Comparison of ENCODE assay signal across 29 cellular contexts in the genomic region with DNA sequence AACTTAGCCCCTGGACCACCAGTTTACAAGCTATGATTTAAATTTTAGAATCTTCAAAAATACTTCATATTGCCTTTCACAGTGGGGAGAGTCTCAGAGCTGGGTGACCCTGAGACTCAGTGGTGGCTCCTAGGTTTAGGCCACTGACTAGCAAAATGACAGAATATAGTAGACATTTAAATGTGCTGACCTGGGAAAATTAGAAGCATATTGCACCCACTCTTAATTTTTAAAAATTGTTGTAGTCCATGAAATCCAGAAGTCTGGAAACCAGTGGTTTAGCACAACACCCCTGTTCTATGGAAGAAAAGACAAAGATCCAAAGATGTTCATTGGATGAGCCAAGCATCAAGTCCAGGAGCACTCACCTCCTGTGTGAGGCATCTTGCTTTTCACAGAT.
"Had no signal": no experiment of that assay in that cellular context is flagged by ENCODE, and none has a peak within 500 bp of the region (broad histone marks: within the 10 kb centered on the region; RNA-seq: fewer than 3 reads in every experiment).

No MANE protein-coding gene starts in this region.

- H3K27ac ChIP-seq: stomach, suprapubic skin, testis, thoracic aorta, thyroid gland, tibial artery, tibial nerve, transverse colon, upper lobe of left lung, upper lobe of right lung, uterus, vagina had no signal

- H3K27me3 Mint-ChIP-seq: stimulated activated memory B cell treated with anti-CD40 and anti-IgM and Interleukin-4, amounts not matched to agents 10 μg/mL and 1 μg/mL and 100 μg/mL, for 72 hours; stimulated activated naive B cell treated with anti-CD40 and anti-IgM and Interleukin-4, amounts not matched to agents 10 μg/mL and 1 μg/mL and 100 μg/mL, for 72 hours; stimulated activated naive CD8-positive, alpha-beta T cell treated with anti-CD3 and anti-CD28 coated beads, Interleukin-15, amount 100 ng/mL, for 72 hours; stimulated activated naive CD8-positive, alpha-beta T cell treated with anti-CD3 and anti-CD28 coated beads, Interleukin-15, Interleukin-2, amounts not matched to agents 100 ng/mL and 50 ng/mL, for 24 hours had no signal

- H3K27ac Mint-ChIP-seq: stimulated activated effector memory CD8-positive, alpha-beta T cell treated with anti-CD3 and anti-CD28 coated beads, Interleukin-12 subunit alpha, Interleukin-12 subunit beta, amount 100 ng/mL, for 72 hours; stimulated activated memory B cell treated with anti-CD40 and anti-IgM and Interleukin-4, amounts not matched to agents 10 μg/mL and 1 μg/mL and 100 μg/mL, for 72 hours; stimulated activated naive B cell treated with anti-CD40 and anti-IgM and Interleukin-4, amounts not matched to agents 10 μg/mL and 1 μg/mL and 100 μg/mL, for 72 hours; stimulated activated naive CD8-positive, alpha-beta T cell treated with anti-CD3 and anti-CD28 coated beads, Interleukin-15, amount 100 ng/mL, for 72 hours; stimulated activated naive CD8-positive, alpha-beta T cell treated with anti-CD3 and anti-CD28 coated beads, Interleukin-15, Interleukin-2, amounts not matched to agents 100 ng/mL and 50 ng/mL, for 24 hours; type B pancreatic cell had no signal

- H3K4me1 Mint-ChIP-seq: stimulated activated effector memory CD8-positive, alpha-beta T cell treated with anti-CD3 and anti-CD28 coated beads, Interleukin-12 subunit alpha, Interleukin-12 subunit beta, amount 100 ng/mL, for 72 hours; stimulated activated memory B cell treated with anti-CD40 and anti-IgM and Interleukin-4, amounts not matched to agents 10 μg/mL and 1 μg/mL and 100 μg/mL, for 72 hours; stimulated activated naive B cell treated with anti-CD40 and anti-IgM and Interleukin-4, amounts not matched to agents 10 μg/mL and 1 μg/mL and 100 μg/mL, for 72 hours; stimulated activated naive CD8-positive, alpha-beta T cell treated with anti-CD3 and anti-CD28 coated beads, Interleukin-15, amount 100 ng/mL, for 72 hours had no signal

- H3K4me3 Mint-ChIP-seq: stimulated activated effector memory CD8-positive, alpha-beta T cell treated with anti-CD3 and anti-CD28 coated beads, Interleukin-12 subunit alpha, Interleukin-12 subunit beta, amount 100 ng/mL, for 72 hours; stimulated activated memory B cell treated with anti-CD40 and anti-IgM and Interleukin-4, amounts not matched to agents 10 μg/mL and 1 μg/mL and 100 μg/mL, for 72 hours; stimulated activated naive B cell treated with anti-CD40 and anti-IgM and Interleukin-4, amounts not matched to agents 10 μg/mL and 1 μg/mL and 100 μg/mL, for 72 hours; stimulated activated naive CD8-positive, alpha-beta T cell treated with anti-CD3 and anti-CD28 coated beads, Interleukin-15, amount 100 ng/mL, for 72 hours; stimulated activated naive CD8-positive, alpha-beta T cell treated with anti-CD3 and anti-CD28 coated beads, Interleukin-15, Interleukin-2, amounts not matched to agents 100 ng/mL and 50 ng/mL, for 24 hours; type B pancreatic cell had no signal

- H3K4me3 ChIP-seq: stomach, suprapubic skin, testis, thoracic aorta, thyroid gland, tibial artery, tibial nerve, transverse colon, upper lobe of left lung, upper lobe of right lung, uterus, vagina had no signal

- DNase-seq: stimulated activated CD4-positive, alpha-beta T cell treated with anti-CD3 and anti-CD28 coated beads, Interleukin-2, amount 100 ng/mL, for 48 hours; stimulated activated CD4-positive, alpha-beta T cell treated with anti-CD3 and anti-CD28 coated beads, Interleukin-4, amount 100 ng/mL, for 1 hour; stimulated activated CD4-positive, alpha-beta T cell treated with anti-CD3 and anti-CD28 coated beads, Interleukin-4, amount 100 ng/mL, for 24 hours; stimulated activated CD4-positive, alpha-beta T cell treated with anti-CD3 and anti-CD28 coated beads, Interleukin-4, amount 100 ng/mL, for 4 hours; stimulated activated CD8-positive, alpha-beta memory T cell treated with anti-CD3 and anti-CD28 coated beads, Interleukin-4, amount 100 ng/mL, for 48 hours; stimulated activated naive B cell treated with anti-CD40 and anti-IgM and Interleukin-4, amounts not matched to agents 10 μg/mL and 1 μg/mL and 100 μg/mL, for 72 hours; stimulated activated naive CD4-positive, alpha-beta T cell; stimulated activated naive CD4-positive, alpha-beta T cell treated with Interleukin-2 at 50 U/mL for 16 hours; stimulated activated naive CD8-positive, alpha-beta T cell treated with anti-CD3 and anti-CD28 coated beads, Interleukin-15, amount 100 ng/mL, for 72 hours; stimulated activated naive CD8-positive, alpha-beta T cell treated with anti-CD3 and anti-CD28 coated beads, Interleukin-15, Interleukin-2, amounts not matched to agents 100 U/mL and 50 U/mL, for 24 hours; stomach; substantia nigra; testis; thyroid gland; tibial artery; transverse colon; trophoblast cell; upper lobe of left lung; upper lobe of right lung; uterus had no signal

- FAIRE-seq: urothelium cell line had no signal

- H3K9me3 ChIP-seq: stomach, suprapubic skin, testis, thoracic aorta, thyroid gland, tibial artery, tibial nerve, transverse colon, upper lobe of left lung, upper lobe of right lung, uterus, vagina had no signal

- H3K36me3 ChIP-seq: stomach, suprapubic skin, thoracic aorta, thyroid gland, tibial artery, tibial nerve, transverse colon, upper lobe of left lung, upper lobe of right lung, uterus, vagina had no signal

- H3K27me3 ChIP-seq: stomach, suprapubic skin, testis, thyroid gland, tibial artery, tibial nerve, transverse colon, upper lobe of left lung, upper lobe of right lung, uterus, vagina had no signal

- H3K36me3 Mint-ChIP-seq: stimulated activated effector memory CD8-positive, alpha-beta T cell treated with anti-CD3 and anti-CD28 coated beads, Interleukin-12 subunit alpha, Interleukin-12 subunit beta, amount 100 ng/mL, for 72 hours; stimulated activated memory B cell treated with anti-CD40 and anti-IgM and Interleukin-4, amounts not matched to agents 10 μg/mL and 1 μg/mL and 100 μg/mL, for 72 hours; stimulated activated naive B cell treated with anti-CD40 and anti-IgM and Interleukin-4, amounts not matched to agents 10 μg/mL and 1 μg/mL and 100 μg/mL, for 72 hours; type B pancreatic cell had no signal

- H3K9me3 Mint-ChIP-seq: stimulated activated effector memory CD8-positive, alpha-beta T cell treated with anti-CD3 and anti-CD28 coated beads, Interleukin-12 subunit alpha, Interleukin-12 subunit beta, amount 100 ng/mL, for 72 hours; stimulated activated memory B cell treated with anti-CD40 and anti-IgM and Interleukin-4, amounts not matched to agents 10 μg/mL and 1 μg/mL and 100 μg/mL, for 72 hours; stimulated activated naive B cell treated with anti-CD40 and anti-IgM and Interleukin-4, amounts not matched to agents 10 μg/mL and 1 μg/mL and 100 μg/mL, for 72 hours; stimulated activated naive CD8-positive, alpha-beta T cell treated with anti-CD3 and anti-CD28 coated beads, Interleukin-15, amount 100 ng/mL, for 72 hours; stimulated activated naive CD8-positive, alpha-beta T cell treated with anti-CD3 and anti-CD28 coated beads, Interleukin-15, Interleukin-2, amounts not matched to agents 100 ng/mL and 50 ng/mL, for 24 hours; type B pancreatic cell had no signal

- ATAC-seq: stimulated activated effector memory CD8-positive, alpha-beta T cell treated with anti-CD3 and anti-CD28 coated beads, Interleukin-12 subunit alpha, Interleukin-12 subunit beta, amount 100 ng/mL, for 72 hours; stimulated activated memory B cell treated with anti-CD40 and anti-IgM and Interleukin-4, amounts not matched to agents 10 μg/mL and 1 μg/mL and 100 μg/mL, for 72 hours; stimulated activated naive B cell treated with anti-CD40 and anti-IgM and Interleukin-4, amounts not matched to agents 10 μg/mL and 1 μg/mL and 100 μg/mL, for 72 hours; stimulated activated naive CD8-positive, alpha-beta T cell treated with anti-CD3 and anti-CD28 coated beads, Interleukin-15, amount 100 ng/mL, for 72 hours; stimulated activated naive CD8-positive, alpha-beta T cell treated with anti-CD3 and anti-CD28 coated beads, Interleukin-15, Interleukin-2, amounts not matched to agents 100 U/mL and 50 U/mL, for 24 hours; upper lobe of right lung had no signal

- H3K4me1 ChIP-seq: stomach, suprapubic skin, testis, thyroid gland, tibial nerve, transverse colon, upper lobe of left lung, upper lobe of right lung, uterus, vagina had no signal
